ENCODE assay signal across 1 cellular context in the genomic region with DNA sequence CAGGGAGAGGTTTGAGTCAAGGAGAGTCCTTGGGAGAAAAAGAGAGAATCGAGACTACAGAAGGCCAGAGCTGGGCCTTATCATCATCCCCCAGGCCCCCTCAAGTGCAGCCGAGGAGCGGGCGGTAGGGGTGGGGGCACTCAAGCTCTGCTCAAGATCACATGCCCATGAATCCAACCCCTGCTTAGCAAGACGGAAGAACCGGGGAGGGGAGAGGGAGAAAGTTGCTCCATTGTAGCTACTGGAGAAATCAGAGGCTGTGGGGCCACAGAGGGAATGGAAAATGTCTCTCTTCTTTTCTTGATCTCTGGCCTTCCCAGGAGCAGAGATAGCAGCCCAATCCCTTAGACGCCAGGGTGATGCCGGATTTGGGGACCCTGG.
TF ChIP-seq lines count a peak whose summit lies in the region.

No MANE protein-coding gene starts in this region.

TF ChIP-seq in GM12878, 131 proteins besides CTCF, POLR2A, EP300 and RAD21:
- TF ChIP-seq, protein P1, sequence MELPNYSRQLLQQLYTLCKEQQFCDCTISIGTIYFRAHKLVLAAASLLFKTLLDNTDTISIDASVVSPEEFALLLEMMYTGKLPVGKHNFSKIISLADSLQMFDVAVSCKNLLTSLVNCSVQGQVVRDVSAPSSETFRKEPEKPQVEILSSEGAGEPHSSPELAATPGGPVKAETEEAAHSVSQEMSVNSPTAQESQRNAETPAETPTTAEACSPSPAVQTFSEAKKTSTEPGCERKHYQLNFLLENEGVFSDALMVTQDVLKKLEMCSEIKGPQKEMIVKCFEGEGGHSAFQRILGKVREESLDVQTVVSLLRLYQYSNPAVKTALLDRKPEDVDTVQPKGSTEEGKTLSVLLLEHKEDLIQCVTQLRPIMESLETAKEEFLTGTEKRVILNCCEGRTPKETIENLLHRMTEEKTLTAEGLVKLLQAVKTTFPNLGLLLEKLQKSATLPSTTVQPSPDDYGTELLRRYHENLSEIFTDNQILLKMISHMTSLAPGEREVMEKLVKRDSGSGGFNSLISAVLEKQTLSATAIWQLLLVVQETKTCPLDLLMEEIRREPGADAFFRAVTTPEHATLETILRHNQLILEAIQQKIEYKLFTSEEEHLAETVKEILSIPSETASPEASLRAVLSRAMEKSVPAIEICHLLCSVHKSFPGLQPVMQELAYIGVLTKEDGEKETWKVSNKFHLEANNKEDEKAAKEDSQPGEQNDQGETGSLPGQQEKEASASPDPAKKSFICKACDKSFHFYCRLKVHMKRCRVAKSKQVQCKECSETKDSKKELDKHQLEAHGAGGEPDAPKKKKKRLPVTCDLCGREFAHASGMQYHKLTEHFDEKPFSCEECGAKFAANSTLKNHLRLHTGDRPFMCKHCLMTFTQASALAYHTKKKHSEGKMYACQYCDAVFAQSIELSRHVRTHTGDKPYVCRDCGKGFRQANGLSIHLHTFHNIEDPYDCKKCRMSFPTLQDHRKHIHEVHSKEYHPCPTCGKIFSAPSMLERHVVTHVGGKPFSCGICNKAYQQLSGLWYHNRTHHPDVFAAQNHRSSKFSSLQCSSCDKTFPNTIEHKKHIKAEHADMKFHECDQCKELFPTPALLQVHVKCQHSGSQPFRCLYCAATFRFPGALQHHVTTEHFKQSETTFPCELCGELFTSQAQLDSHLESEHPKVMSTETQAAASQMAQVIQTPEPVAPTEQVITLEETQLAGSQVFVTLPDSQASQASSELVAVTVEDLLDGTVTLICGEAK (IDR thresholded peaks at IDR 0.05; ENCODE audit: borderline replicate concordance): no peak
- no peak for TF ChIP-seq ESRRA (IDR thresholded peaks at IDR 0.05; ENCODE audit: low read length)
- TF ChIP-seq NR2C1 (IDR thresholded peaks at IDR 0.05): no peak
- TF ChIP-seq HCFC1 (IDR thresholded peaks at IDR 0.05; ENCODE audit: low read length): no peak
- no peak for TF ChIP-seq CHD1 (IDR thresholded peaks at IDR 0.05; ENCODE audit: low read depth, low read length)
- TF ChIP-seq CHD4 (IDR thresholded peaks at IDR 0.05): no peak
- TF ChIP-seq POU2F2 (IDR thresholded peaks at IDR 0.05; ENCODE audit: borderline replicate concordance, low read depth, low read length): no peak
- TF ChIP-seq, protein P2, sequence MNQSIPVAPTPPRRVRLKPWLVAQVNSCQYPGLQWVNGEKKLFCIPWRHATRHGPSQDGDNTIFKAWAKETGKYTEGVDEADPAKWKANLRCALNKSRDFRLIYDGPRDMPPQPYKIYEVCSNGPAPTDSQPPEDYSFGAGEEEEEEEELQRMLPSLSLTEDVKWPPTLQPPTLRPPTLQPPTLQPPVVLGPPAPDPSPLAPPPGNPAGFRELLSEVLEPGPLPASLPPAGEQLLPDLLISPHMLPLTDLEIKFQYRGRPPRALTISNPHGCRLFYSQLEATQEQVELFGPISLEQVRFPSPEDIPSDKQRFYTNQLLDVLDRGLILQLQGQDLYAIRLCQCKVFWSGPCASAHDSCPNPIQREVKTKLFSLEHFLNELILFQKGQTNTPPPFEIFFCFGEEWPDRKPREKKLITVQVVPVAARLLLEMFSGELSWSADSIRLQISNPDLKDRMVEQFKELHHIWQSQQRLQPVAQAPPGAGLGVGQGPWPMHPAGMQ (IDR thresholded peaks at IDR 0.05; ENCODE audit: borderline replicate concordance): no peak
- TF ChIP-seq, protein P3, sequence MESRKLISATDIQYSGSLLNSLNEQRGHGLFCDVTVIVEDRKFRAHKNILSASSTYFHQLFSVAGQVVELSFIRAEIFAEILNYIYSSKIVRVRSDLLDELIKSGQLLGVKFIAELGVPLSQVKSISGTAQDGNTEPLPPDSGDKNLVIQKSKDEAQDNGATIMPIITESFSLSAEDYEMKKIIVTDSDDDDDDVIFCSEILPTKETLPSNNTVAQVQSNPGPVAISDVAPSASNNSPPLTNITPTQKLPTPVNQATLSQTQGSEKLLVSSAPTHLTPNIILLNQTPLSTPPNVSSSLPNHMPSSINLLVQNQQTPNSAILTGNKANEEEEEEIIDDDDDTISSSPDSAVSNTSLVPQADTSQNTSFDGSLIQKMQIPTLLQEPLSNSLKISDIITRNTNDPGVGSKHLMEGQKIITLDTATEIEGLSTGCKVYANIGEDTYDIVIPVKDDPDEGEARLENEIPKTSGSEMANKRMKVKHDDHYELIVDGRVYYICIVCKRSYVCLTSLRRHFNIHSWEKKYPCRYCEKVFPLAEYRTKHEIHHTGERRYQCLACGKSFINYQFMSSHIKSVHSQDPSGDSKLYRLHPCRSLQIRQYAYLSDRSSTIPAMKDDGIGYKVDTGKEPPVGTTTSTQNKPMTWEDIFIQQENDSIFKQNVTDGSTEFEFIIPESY (IDR thresholded peaks at IDR 0.05): no peak
- no peak for TF ChIP-seq SUZ12 (IDR thresholded peaks at IDR 0.05; ENCODE audit: unreplicated experiment)
- TF ChIP-seq JUND (IDR thresholded peaks at IDR 0.05; ENCODE audit: low read depth, low read length): no peak
- TF ChIP-seq ETV6 (conservative IDR thresholded peaks at IDR 0.05 in 1 of 2, IDR thresholded peaks at IDR 0.05 in 1 of 2; ENCODE audit: borderline replicate concordance in 1 of 2, low read depth in 1 of 2): no peak
- TF ChIP-seq SMC3 (IDR thresholded peaks at IDR 0.05; ENCODE audit: borderline replicate concordance, low read length): no peak
- TF ChIP-seq ASH2L (IDR thresholded peaks at IDR 0.05; ENCODE audit: borderline replicate concordance, low read depth): no peak
- TF ChIP-seq, protein P4, sequence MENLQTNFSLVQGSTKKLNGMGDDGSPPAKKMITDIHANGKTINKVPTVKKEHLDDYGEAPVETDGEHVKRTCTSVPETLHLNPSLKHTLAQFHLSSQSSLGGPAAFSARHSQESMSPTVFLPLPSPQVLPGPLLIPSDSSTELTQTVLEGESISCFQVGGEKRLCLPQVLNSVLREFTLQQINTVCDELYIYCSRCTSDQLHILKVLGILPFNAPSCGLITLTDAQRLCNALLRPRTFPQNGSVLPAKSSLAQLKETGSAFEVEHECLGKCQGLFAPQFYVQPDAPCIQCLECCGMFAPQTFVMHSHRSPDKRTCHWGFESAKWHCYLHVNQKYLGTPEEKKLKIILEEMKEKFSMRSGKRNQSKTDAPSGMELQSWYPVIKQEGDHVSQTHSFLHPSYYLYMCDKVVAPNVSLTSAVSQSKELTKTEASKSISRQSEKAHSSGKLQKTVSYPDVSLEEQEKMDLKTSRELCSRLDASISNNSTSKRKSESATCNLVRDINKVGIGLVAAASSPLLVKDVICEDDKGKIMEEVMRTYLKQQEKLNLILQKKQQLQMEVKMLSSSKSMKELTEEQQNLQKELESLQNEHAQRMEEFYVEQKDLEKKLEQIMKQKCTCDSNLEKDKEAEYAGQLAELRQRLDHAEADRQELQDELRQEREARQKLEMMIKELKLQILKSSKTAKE (IDR thresholded peaks at IDR 0.05; ENCODE audit: low read depth, poor library complexity, severe bottlenecking): no peak
TF ChIP-seq in GM12878: peak in this region for 0.
